Comparison of ENCODE assay signal across 31 cellular contexts in the genomic region with DNA sequence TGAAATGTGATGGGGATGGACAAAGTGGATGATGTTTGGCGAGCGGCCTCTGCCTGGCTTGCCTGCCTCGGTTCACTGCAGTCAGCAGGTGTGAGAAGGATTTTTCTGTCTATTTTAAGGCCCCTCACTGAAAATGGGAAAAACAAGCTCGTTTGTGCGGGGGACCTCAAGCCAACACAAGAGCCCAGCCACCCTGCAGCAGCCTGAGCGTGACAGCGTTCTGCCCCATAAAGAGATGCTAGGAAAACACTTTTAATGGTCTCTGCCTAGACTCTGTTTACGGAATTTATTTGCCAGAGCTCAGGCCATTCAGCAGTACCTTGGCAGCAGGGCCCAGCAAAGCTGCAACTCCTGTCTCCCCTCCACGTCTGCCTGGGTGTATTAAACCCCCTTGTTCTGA.
DNase-seq lines count a peak whose midpoint lies in the region; ATAC-seq, FAIRE-seq and TF ChIP-seq lines count a peak whose summit lies in the region.
"Had no signal": no experiment of that assay in that cellular context is flagged by ENCODE, and none has a peak within 500 bp of the region (broad histone marks: within the 10 kb centered on the region; RNA-seq: fewer than 3 reads in every experiment).

No MANE protein-coding gene starts in this region.

- no peaks in the 10 kb centered on the region for H3K36me3 ChIP-seq in bronchial epithelial cell (ENCODE audit: control insufficient read depth, insufficient read depth, low read length)
- H3K36me3 ChIP-seq: BE2C, neural progenitor cell, upper lobe of left lung, WERI-Rb-1 had no signal

- H3K36me3 Mint-ChIP-seq in nephron progenitor cell (ENCODE audit: low read depth), result peaks cover 16% of the 10 kb centered on the region

- no peaks in the 10 kb centered on the region for H3K27me3 Mint-ChIP-seq in nephron progenitor cell (ENCODE audit: low read depth, poor library complexity)
- H3K27me3 Mint-ChIP-seq: CD8-positive, alpha-beta memory T cell; memory B cell had no signal

- H3K9me3 Mint-ChIP-seq in nephron progenitor cell, result no peaks in the 10 kb centered on the region
- H3K9me3 Mint-ChIP-seq: activated naive CD4-positive, alpha-beta T cell treated with anti-CD3 and anti-CD28 coated beads, Interleukin-2, amount 50 U/mL, for 72 hours; activated T-helper 2 cell treated with anti-CD3 and anti-CD28 coated beads, Interferon-gamma antibody, Interleukin-2, Interleukin-4, amounts not matched to agents 10 μg/mL and 5 μg/mL and 100 μg/mL, durations not matched to agents 14 hours and 24 hours and 36 hours; CD8-positive, alpha-beta memory T cell; GM23338; memory B cell; neural progenitor cell had no signal

- no peak overlapping the region for H3K4me3 ChIP-seq in bronchial epithelial cell (ENCODE audit: low read depth, low read length)
- H3K4me3 ChIP-seq: gastroesophageal sphincter, GM23338, neural progenitor cell, upper lobe of left lung had no signal

- peak overlapping the region; percentile 79 for H3K27ac Mint-ChIP-seq in nephron progenitor cell
- H3K27ac Mint-ChIP-seq: activated naive CD4-positive, alpha-beta T cell treated with anti-CD3 and anti-CD28 coated beads, Interleukin-2, amount 50 U/mL, for 72 hours; activated T-helper 2 cell treated with anti-CD3 and anti-CD28 coated beads, Interferon-gamma antibody, Interleukin-2, Interleukin-4, amounts not matched to agents 10 μg/mL and 5 μg/mL and 100 μg/mL, durations not matched to agents 14 hours and 24 hours and 36 hours; GM23338; memory B cell; neural progenitor cell had no signal

- FAIRE-seq in bronchial epithelial cell (lab: Jason Lieb, UNC) (peak; percentile 7), urothelium cell line (lab: Jason Lieb, UNC) (peak; percentile 20)
- FAIRE-seq: GM19239 had no signal

- DNase-seq in Right ventricle myocardium inferior (ENCODE audit: missing footprints) (peak; percentile 31), left ventricle myocardium superior (no peak), bronchial epithelial cell (ENCODE audit: low read depth) (no peak), nephron progenitor cell (no peak), urothelium cell line (ENCODE audit: low spot score) (no peak), head of caudate nucleus (no peak)
- DNase-seq: activated CD4-positive, alpha-beta T cell treated with anti-CD3 and anti-CD28 coated beads for 4 hours; activated CD8-positive, alpha-beta memory T cell treated with anti-CD3 and anti-CD28 coated beads for 24 hours; activated T-cell treated with anti-CD3 and anti-CD28 coated beads for 4 hours; amygdala; BE2C; CD8-positive, alpha-beta memory T cell; DMS 273 treated with DMSO at 0.1 percent for 48 hours; hippocampal formation; NCI-H1694 treated with DMSO at 0.1 percent for 48 hours; NCI-H2171 treated with DMSO at 0.1 percent for 48 hours; NCI-H524 treated with DMSO at 0.1 percent for 48 hours; stimulated activated CD4-positive, alpha-beta T cell treated with anti-CD3 and anti-CD28 coated beads, Interleukin-4, amount 100 ng/mL, for 4 hours; SW 1271; T-helper 9 cell; upper lobe of left lung; WERI-Rb-1 had no signal

- H3K4me3 Mint-ChIP-seq in nephron progenitor cell, result no peak overlapping the region
- H3K4me3 Mint-ChIP-seq: CD8-positive, alpha-beta memory T cell; GM23338; memory B cell; neural progenitor cell had no signal

- TF ChIP-seq CTCF in bronchial epithelial cell (IDR thresholded peaks at IDR 0.05; ENCODE audit: insufficient read depth, low read length, severe bottlenecking) (no peak), nephron progenitor cell (IDR thresholded peaks at IDR 0.05) (no peak)

- no peaks in the 10 kb centered on the region for H3K27me3 ChIP-seq in bronchial epithelial cell (ENCODE audit: control insufficient read depth, insufficient read depth, low read length)
- H3K27me3 ChIP-seq: BE2C, gastroesophageal sphincter, neural progenitor cell, upper lobe of left lung had no signal

- H3K4me1 Mint-ChIP-seq in nephron progenitor cell, result peaks cover 87% of the 10 kb centered on the region
- H3K4me1 Mint-ChIP-seq: GM23338 had no signal

- ATAC-seq in Right ventricle myocardium inferior (no peak), left ventricle myocardium superior (no peak), GM18498 (IDR thresholded peaks at IDR 0.05; ENCODE audit: unreplicated experiment) (no peak)
- ATAC-seq: activated naive CD4-positive, alpha-beta T cell treated with anti-CD3 and anti-CD28 coated beads, Interleukin-2, amount 50 U/mL, for 72 hours; gastroesophageal sphincter; GM23338; Panc1 had no signal

- intact Hi-C loops in Right ventricle myocardium inferior (cut with DNase I), result no loop called here
- intact Hi-C loops in left ventricle myocardium superior (cut with micrococcal nuclease), result no loop called here
- intact Hi-C loops in head of caudate nucleus (cut with DNase I), result no loop called here
